Comparison of ENCODE assay signal across 8 cellular contexts in the genomic region with DNA sequence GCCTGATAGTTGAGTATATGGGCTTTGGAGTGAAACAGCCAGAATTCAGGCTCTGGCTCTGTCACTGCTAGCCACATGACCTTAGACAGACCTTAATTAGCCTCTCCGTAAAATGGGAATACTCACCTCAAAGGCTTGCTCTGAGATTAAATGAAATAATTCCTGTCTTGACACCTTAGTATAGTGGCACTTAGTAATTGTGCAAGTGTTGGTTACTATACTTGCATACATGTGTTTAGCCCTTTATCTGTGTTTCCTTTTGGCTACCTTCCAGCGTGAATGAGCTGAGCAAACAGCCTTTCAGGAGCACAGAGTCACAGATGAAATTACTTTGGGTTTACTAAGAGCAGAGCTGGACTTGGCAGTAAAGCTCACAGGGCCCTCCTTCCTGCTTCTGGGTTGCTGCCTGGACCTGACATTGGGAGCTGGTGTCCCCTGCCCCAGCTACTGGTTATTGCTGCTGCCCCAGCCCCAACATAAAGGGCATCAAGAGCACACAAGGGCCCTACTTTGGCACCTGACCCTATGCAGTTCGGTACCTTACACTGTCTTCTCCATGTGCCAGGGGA. TPM values are rescaled to one million over a fixed set of nuclear protein-coding genes. Genes with fewer than 3 reads are reported as not detected.
DNase-seq lines count a peak whose midpoint lies in the region; ATAC-seq, FAIRE-seq and TF ChIP-seq lines count a peak whose summit lies in the region.

No MANE protein-coding gene starts in this region.

- no peaks in the 10 kb centered on the region for H3K27me3 Mint-ChIP-seq in naive thymus-derived CD8-positive, alpha-beta T cell

- no peak for ATAC-seq in naive thymus-derived CD8-positive, alpha-beta T cell
- no peak for ATAC-seq in HG03039 (IDR thresholded peaks at IDR 0.05; ENCODE audit: unreplicated experiment)

- no peaks in the 10 kb centered on the region for H3K27me3 ChIP-seq in Peyer's patch
- H3K27me3 ChIP-seq in small intestine (ENCODE audit: control insufficient read depth in 2 of 2, insufficient read depth in 2 of 2, low read length in 2 of 2): no peaks in the 10 kb centered on the region

- peaks cover 0 to 30% (median 17%) of the 10 kb centered on the region in 3 donors for H3K36me3 Mint-ChIP-seq in naive thymus-derived CD8-positive, alpha-beta T cell

- H3K4me3 ChIP-seq in HEK293 (ENCODE audit: low read depth, low read length) (no peak overlapping the region), Peyer's patch (no peak overlapping the region), fibroblast of mammary gland (ENCODE audit: control insufficient read depth, low read depth, low read length) (no peak overlapping the region), small intestine (ENCODE audit: low read depth in 1 of 2, low read length in 2 of 2) (no peak overlapping the region)

- DNase-seq in Peyer's patch (peak in 2 of 3 donors; percentile 66 to 80), fibroblast of mammary gland (ENCODE audit: low read depth) (peak; percentile 85), small intestine (peak; percentile 98), NCI-H128 (lab: John Stamatoyannopoulos, UW; ENCODE audit: unreplicated experiment) (no peak), urothelium cell line (ENCODE audit: low spot score) (no peak)
- no peak for DNase-seq in naive thymus-derived CD8-positive, alpha-beta T cell

- TF ChIP-seq CTCF in HEK293 (tag by site-specific recombination; IDR thresholded peaks at IDR 0.05): no peak
- TF ChIP-seq CTCF in Peyer's patch (IDR thresholded peaks at IDR 0.05): no peak
- no peak for TF ChIP-seq CTCF in fibroblast of mammary gland (conservative IDR thresholded peaks at IDR 0.05; ENCODE audit: control insufficient read depth, insufficient read depth, low read depth, low read length)

- no peak overlapping the region for H3K4me3 Mint-ChIP-seq in naive thymus-derived CD8-positive, alpha-beta T cell

- CTCF ChIA-PET in HEK293 (lab: Yijun Ruan, JAX): interaction anchor here (1.8 to 2.2 kb wide), 2 partner anchors 34 to 162 kb away, joined by 7 to 12 read pairs; partner anchors contain the start of gene CD164

- no peak for FAIRE-seq in small intestine (lab: Jason Lieb, UNC)
- FAIRE-seq in urothelium cell line (lab: Jason Lieb, UNC): no peak

- POLR2A ChIA-PET in HEK293 (lab: Yijun Ruan, JAX): interaction anchor here (0.7 to 1.2 kb wide), 3 partner anchors 95 to 180 kb away, joined by 4 to 8 read pairs (median 4); no protein-coding TSS in a partner anchor
- POLR2A ChIA-PET in naive thymus-derived CD8-positive, alpha-beta T cell (lab: Charles Lee): interaction anchor here (0.6 to 0.9 kb wide), 3 partner anchors 8 to 113 kb away, joined by 3 to 4 read pairs (median 3); no protein-coding TSS in a partner anchor

- H3K9me3 Mint-ChIP-seq in naive thymus-derived CD8-positive, alpha-beta T cell: no peaks in the 10 kb centered on the region

- H3K27ac ChIP-seq in HEK293 (ENCODE audit: extremely low read depth, low read depth, low read length) (no peak overlapping the region), Peyer's patch (peak overlapping the region in 3 of 4 donors; percentile 67 to 94 (median 83)), small intestine (ENCODE audit: low read depth in 1 of 2, low read length in 1 of 2) (peak overlapping the region; percentile 87 to 88)

- H3K36me3 ChIP-seq in HEK293 (ENCODE audit: control insufficient read depth in 2 of 2, insufficient read depth in 1 of 2, low read length in 2 of 2) (peaks cover 0 to 13% of the 10 kb centered on the region in 2 experiments; a peak in 1 of 3 replicates), Peyer's patch (no peaks in the 10 kb centered on the region), small intestine (ENCODE audit: control insufficient read depth in 2 of 2, insufficient read depth in 2 of 2, low read length in 2 of 2) (no peaks in the 10 kb centered on the region)

- WGBS in small intestine, 3 donors: 21 to 50% (median 33%) methylated on average over 3 of the region's 3 CpGs

- H3K9me3 ChIP-seq in HEK293 (ENCODE audit: control insufficient read depth, insufficient read depth, low read depth, low read length): no peaks in the 10 kb centered on the region
- H3K9me3 ChIP-seq in Peyer's patch: no peaks in the 10 kb centered on the region
- no peaks in the 10 kb centered on the region for H3K9me3 ChIP-seq in small intestine (ENCODE audit: control insufficient read depth, low read depth)

- peak in 1 of 2 donors; percentile 57 for TF ChIP-seq POLR2A in Peyer's patch (IDR thresholded peaks at IDR 0.05)

- peaks cover 3% of the 10 kb centered on the region; the same call in 1 of the 2 replicates for H3K4me1 ChIP-seq in HEK293 (ENCODE audit: control insufficient read depth, insufficient read depth, low read length)
- peaks cover 0 to 60% (median 13%) of the 10 kb centered on the region in 4 donors for H3K4me1 ChIP-seq in Peyer's patch
- peaks cover 18 to 19% of the 10 kb centered on the region in 2 donors for H3K4me1 ChIP-seq in small intestine (ENCODE audit: control insufficient read depth in 2 of 2, insufficient read depth in 1 of 2, low read depth in 1 of 2, low read length in 1 of 2)

- peaks cover 14 to 16% (median 15%) of the 10 kb centered on the region in 4 donors for H3K4me1 Mint-ChIP-seq in naive thymus-derived CD8-positive, alpha-beta T cell

- H3K27ac Mint-ChIP-seq in naive thymus-derived CD8-positive, alpha-beta T cell: peak overlapping the region in 3 of 10 donors; percentile 1 to 46 (median 13)

TF ChIP-seq in HEK293, 187 proteins besides CTCF, POLR2A, EP300 and RAD21 (continues in another document):
- TF ChIP-seq, protein P1, sequence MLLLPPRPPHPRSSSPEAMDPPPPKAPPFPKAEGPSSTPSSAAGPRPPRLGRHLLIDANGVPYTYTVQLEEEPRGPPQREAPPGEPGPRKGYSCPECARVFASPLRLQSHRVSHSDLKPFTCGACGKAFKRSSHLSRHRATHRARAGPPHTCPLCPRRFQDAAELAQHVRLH (tag by site-specific recombination; IDR thresholded peaks at IDR 0.05): 0 out of 2 replicates have a peak, but pooled peaks have one; percentile 24
- TF ChIP-seq ZNF121 (tag by site-specific recombination; IDR thresholded peaks at IDR 0.05): no peak
- no peak for TF ChIP-seq ZNF174 (tag by site-specific recombination; IDR thresholded peaks at IDR 0.05)
- TF ChIP-seq ZNF211 (tag by site-specific recombination; IDR thresholded peaks at IDR 0.05; ENCODE audit: low read depth): no peak
- no peak for TF ChIP-seq GLIS2 (tag by site-specific recombination; IDR thresholded peaks at IDR 0.05)
- peak; percentile 89 for TF ChIP-seq ZBTB17 (tag by site-specific recombination; IDR thresholded peaks at IDR 0.05)
- TF ChIP-seq ZNF350 (tag by site-specific recombination; IDR thresholded peaks at IDR 0.05): 0 out of 2 replicates have a peak, but pooled peaks have one; percentile 9
- TF ChIP-seq ZSCAN5A (tag by site-specific recombination; IDR thresholded peaks at IDR 0.05): no peak
- TF ChIP-seq ZNF433 (tag by site-specific recombination; IDR thresholded peaks at IDR 0.05; ENCODE audit: low read depth): no peak
- TF ChIP-seq ZNF561 (tag by site-specific recombination; IDR thresholded peaks at IDR 0.05; ENCODE audit: borderline replicate concordance): no peak
- no peak for TF ChIP-seq ZNF777 (tag by site-specific recombination; IDR thresholded peaks at IDR 0.05; ENCODE audit: borderline replicate concordance)
- TF ChIP-seq REPIN1 (tag by site-specific recombination; IDR thresholded peaks at IDR 0.05; ENCODE audit: low read depth): no peak
- no peak for TF ChIP-seq ZNF18 (tag by site-specific recombination; IDR thresholded peaks at IDR 0.05)
- TF ChIP-seq ZNF610 (tag by site-specific recombination; IDR thresholded peaks at IDR 0.05; ENCODE audit: borderline replicate concordance): no peak
- TF ChIP-seq ZNF747 (tag by site-specific recombination; IDR thresholded peaks at IDR 0.05): no peak

RNA-seq across cellular contexts. Expression of gene CD164, which starts 32.8 kb away (rescaled TPM):
- 100 to 1,000 TPM in 3 of 4 donors, 10 to 100 TPM in 1; 62.7 to 382 (median 216) TPM for total RNA-seq in Peyer's patch
- 100 to 1,000 TPM; 151 to 172 (median 172) TPM for polyA plus RNA-seq in small intestine
- 100 to 1,000 TPM; 175 to 180 TPM for total RNA-seq in naive thymus-derived CD8-positive, alpha-beta T cell
- 100 to 1,000 TPM; 159 to 209 (median 198) TPM for polyA plus RNA-seq in naive thymus-derived CD8-positive, alpha-beta T cell

Comparison
In these comparisons a context has a peak if more than half of its experiments do, and no peak if none do; other contexts are left out.
1. DNase-seq: peak in Peyer's patch (2 of 3), fibroblast of mammary gland (single experiment) and small intestine (single experiment); none in naive thymus-derived CD8-positive, alpha-beta T cell (0 of 10), NCI-H128 (single experiment) and urothelium cell line (single experiment).